ENCODE assay signal across 7 cellular contexts in genomic region chr11:69091638-69092165, GRCh38.
"Had no signal": no experiment of that assay in that cellular context is flagged by ENCODE, and none has a peak within 500 bp of the region (broad histone marks: within the 10 kb centered on the region; RNA-seq: fewer than 3 reads in every experiment).

No MANE protein-coding gene starts in this region.

- H3K4me3 ChIP-seq: GM12878 had no signal

- FAIRE-seq: G401.6, GM12878, GM12891, GM18507, GM19239 had no signal

- ATAC-seq: GM12878 had no signal

- DNase-seq: GDM1, GF-D8 had no signal
